Comparison of ENCODE assay signal across 9 cellular contexts in the genomic region with DNA sequence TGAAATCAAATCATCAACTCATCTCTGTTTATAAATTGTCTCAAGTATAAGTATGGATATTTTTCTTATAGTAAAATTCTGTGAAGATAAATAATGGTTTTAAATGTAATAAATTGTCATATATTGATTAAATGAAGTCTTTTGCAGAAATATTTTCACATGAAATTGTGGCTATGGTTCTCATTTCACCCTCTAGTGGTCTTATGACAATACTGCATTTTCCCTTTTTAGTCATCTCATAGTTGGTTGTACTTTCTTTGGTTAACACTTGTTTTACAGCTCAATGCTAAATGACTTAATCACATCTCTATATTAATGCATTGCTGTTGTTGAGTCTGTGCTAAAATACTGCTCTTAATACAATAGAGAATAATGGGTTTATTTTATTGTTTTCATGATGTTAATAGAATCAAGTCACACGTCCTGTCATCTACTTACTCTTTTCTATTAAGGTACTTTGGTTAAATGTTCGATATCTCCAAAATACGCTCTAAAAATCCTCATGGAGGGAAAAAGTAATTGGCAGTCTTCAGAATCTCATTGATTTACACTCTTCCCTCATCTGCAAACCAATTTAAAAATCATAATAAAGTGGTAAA. TPM values are rescaled to one million over a fixed set of nuclear protein-coding genes. Genes with fewer than 3 reads are reported as not detected.
DNase-seq lines count a peak whose midpoint lies in the region; ATAC-seq, FAIRE-seq and TF ChIP-seq lines count a peak whose summit lies in the region.
"Had no signal": no experiment of that assay in that cellular context is flagged by ENCODE, and none has a peak within 500 bp of the region (broad histone marks: within the 10 kb centered on the region; RNA-seq: fewer than 3 reads in every experiment).

No MANE protein-coding gene starts in this region.

- no peaks in the 10 kb centered on the region for H3K27me3 ChIP-seq in Karpas-422 (ENCODE audit: low read length)
- no peaks in the 10 kb centered on the region for H3K27me3 ChIP-seq in astrocyte (ENCODE audit: insufficient read depth, low read length)

- no peaks in the 10 kb centered on the region for H3K4me1 ChIP-seq in Karpas-422 (ENCODE audit: low read length)
- no peaks in the 10 kb centered on the region for H3K4me1 ChIP-seq in astrocyte (ENCODE audit: insufficient read depth, low read length)

- ATAC-seq in GM18861 (IDR thresholded peaks at IDR 0.05; ENCODE audit: unreplicated experiment) (peak; percentile 73), left lobe of liver (peak; percentile 55)
- ATAC-seq in effector memory CD8-positive, alpha-beta T cell (replicated peaks), result no peak

- H3K27ac ChIP-seq in C4-2B (no peak overlapping the region), Karpas-422 (ENCODE audit: low read length) (no peak overlapping the region), astrocyte (ENCODE audit: low read depth, low read length) (no peak overlapping the region)

- H3K9me3 ChIP-seq in Karpas-422 (ENCODE audit: low read length) (peaks cover 4% of the 10 kb centered on the region; the same call in 1 of the 2 replicates), astrocyte (ENCODE audit: insufficient read depth, low read depth, low read length) (no peaks in the 10 kb centered on the region)

- TF ChIP-seq CTCF in C4-2B (conservative IDR thresholded peaks at IDR 0.05), result peak; percentile 86
- peak; percentile 76 for TF ChIP-seq CTCF in astrocyte (IDR thresholded peaks at IDR 0.05; ENCODE audit: insufficient read depth, low read depth, low read length)

- H3K79me2 ChIP-seq in Karpas-422 (ENCODE audit: low read length), result no peaks in the 10 kb centered on the region
- H3K79me2 ChIP-seq in astrocyte (ENCODE audit: insufficient read depth, low read length), result no peaks in the 10 kb centered on the region

- peaks cover 7% of the 10 kb centered on the region for H3K9me3 Mint-ChIP-seq in astrocyte (ENCODE audit: unreplicated experiment)
- H3K9me3 Mint-ChIP-seq in effector memory CD8-positive, alpha-beta T cell, result peaks cover 0 to 4% of the 10 kb centered on the region in 2 donors

- no peaks in the 10 kb centered on the region for H3K27me3 Mint-ChIP-seq in astrocyte (ENCODE audit: low read depth, unreplicated experiment)
- H3K27me3 Mint-ChIP-seq in effector memory CD8-positive, alpha-beta T cell, result no peaks in the 10 kb centered on the region
- H3K27me3 Mint-ChIP-seq: IgD-negative memory B cell had no signal

- no peak overlapping the region for H3K4me3 Mint-ChIP-seq in astrocyte (ENCODE audit: unreplicated experiment)
- H3K4me3 Mint-ChIP-seq in effector memory CD8-positive, alpha-beta T cell, result no peak overlapping the region
- H3K4me3 Mint-ChIP-seq: IgD-negative memory B cell had no signal

- H4K20me1 ChIP-seq in Karpas-422 (ENCODE audit: insufficient read depth, low read depth, low read length) (no peaks in the 10 kb centered on the region), astrocyte (ENCODE audit: insufficient read depth, low read length) (no peaks in the 10 kb centered on the region)

- H3K36me3 Mint-ChIP-seq in astrocyte (ENCODE audit: low read depth, unreplicated experiment), result peaks cover 1% of the 10 kb centered on the region
- no peaks in the 10 kb centered on the region for H3K36me3 Mint-ChIP-seq in effector memory CD8-positive, alpha-beta T cell (ENCODE audit: insufficient read depth)
- H3K36me3 Mint-ChIP-seq: IgD-negative memory B cell had no signal

- intact Hi-C loops in posterior cingulate gyrus (cut with DNase I), result loop anchor here (5.0 kb wide), 2 partner anchors 249 to 439 kb away; no protein-coding TSS in a partner anchor

- H3K4me2 ChIP-seq in Karpas-422 (ENCODE audit: low read depth, low read length, poor library complexity, severe bottlenecking) (no peak overlapping the region), astrocyte (ENCODE audit: low read length) (no peak overlapping the region)

- H3K27ac Mint-ChIP-seq in astrocyte (ENCODE audit: unreplicated experiment), result no peak overlapping the region
- H3K27ac Mint-ChIP-seq in effector memory CD8-positive, alpha-beta T cell, result no peak overlapping the region
- H3K27ac Mint-ChIP-seq: IgD-negative memory B cell had no signal

- no peak overlapping the region for H2AFZ ChIP-seq in Karpas-422 (ENCODE audit: low read length)
- no peak overlapping the region for H2AFZ ChIP-seq in astrocyte (ENCODE audit: low read depth, low read length)

- FAIRE-seq in astrocyte (lab: Jason Lieb, UNC), result peak; percentile 26

- H3K9ac ChIP-seq in Karpas-422 (ENCODE audit: low read length) (no peak overlapping the region), astrocyte (ENCODE audit: low read length) (no peak overlapping the region)

- DNase-seq in Karpas-422 (peak; percentile 55), astrocyte (ENCODE audit: low read depth) (peak; percentile 2), left lobe of liver (ENCODE audit: low spot score) (no peak), posterior cingulate gyrus (no peak)
- DNase-seq in stimulated activated CD4-positive, alpha-beta T cell treated with anti-CD3 and anti-CD28 coated beads, Interleukin-4, amount 100 ng/mL, for 1 hour, result no peak
- DNase-seq in effector memory CD8-positive, alpha-beta T cell, result no peak

- H3K4me1 Mint-ChIP-seq in astrocyte (ENCODE audit: low read depth, unreplicated experiment), result no peaks in the 10 kb centered on the region
- H3K4me1 Mint-ChIP-seq in effector memory CD8-positive, alpha-beta T cell (ENCODE audit: low read depth in 2 of 2), result no peaks in the 10 kb centered on the region
- H3K4me1 Mint-ChIP-seq: IgD-negative memory B cell had no signal

- H3K36me3 ChIP-seq in Karpas-422 (ENCODE audit: insufficient read depth, low read length) (no peaks in the 10 kb centered on the region), astrocyte (ENCODE audit: insufficient read depth, low read length) (no peaks in the 10 kb centered on the region)

- no peaks in the 10 kb centered on the region for H3K9me2 ChIP-seq in Karpas-422 (replicated peaks; ENCODE audit: insufficient read depth, low read length)

- H3K4me3 ChIP-seq in Karpas-422 (ENCODE audit: low read length) (no peak overlapping the region), astrocyte (ENCODE audit: insufficient read depth, low read depth, low read length) (no peak overlapping the region)

RNA-seq across cellular contexts. Expression of gene CACNA2D1, which starts 38.0 kb away (rescaled TPM):
- total RNA-seq in Karpas-422 (2014; rRNA removed; shearing (Covaris generic); ENCODE audit: low replicate concordance), result not detected in 2 replicates
- total RNA-seq in astrocyte (53.4 and 65.4 TPM in 2 replicates), left lobe of liver (0.91 TPM)

Comparison
In these comparisons a context has a peak if more than half of its experiments do, and no peak if none do; other contexts are left out.
1. DNase-seq: peak in Karpas-422 (single experiment) and astrocyte (single experiment); none in left lobe of liver (single experiment), stimulated activated CD4-positive, alpha-beta T cell treated with anti-CD3 and anti-CD28 coated beads, Interleukin-4, amount 100 ng/mL, for 1 hour (single experiment), posterior cingulate gyrus (0 of 10) and effector memory CD8-positive, alpha-beta T cell (0 of 3).
2. RNA of gene CACNA2D1, which starts 38.0 kb away (total RNA-seq): 53.4 to 65.4 TPM in astrocyte; 0.91 TPM in left lobe of liver (single experiment) and not detected in Karpas-422; every median in the first group is over 10 times any median in the second.